ENCODE assay signal across 20 cellular contexts in genomic region chr20:63876489-63877036, GRCh38. TPM values are rescaled to one million over a fixed set of nuclear protein-coding genes. Genes with fewer than 3 reads are reported as not detected.
A peak's percentile ranks its signal among the peaks of the same experiment; 100 is the strongest.
DNase-seq lines count a peak whose midpoint lies in the region; ATAC-seq, FAIRE-seq and TF ChIP-seq lines count a peak whose summit lies in the region.
"Had no signal": no experiment of that assay in that cellular context is flagged by ENCODE, and none has a peak within 500 bp of the region (broad histone marks: within the 10 kb centered on the region; RNA-seq: fewer than 3 reads in every experiment).

No MANE protein-coding gene starts in this region.

- TF ChIP-seq POLR2A in spleen (IDR thresholded peaks at IDR 0.05) = no peak

- TF ChIP-seq CTCF in right atrium auricular region (IDR thresholded peaks at IDR 0.05) (no peak), spleen (IDR thresholded peaks at IDR 0.05 in 8 of 11, conservative IDR thresholded peaks at IDR 0.05 in 3 of 11) (no peak)

- no peak overlapping the region for H3K4me3 ChIP-seq in right cardiac atrium (ENCODE audit: low read length)
- H3K4me3 ChIP-seq in right atrium auricular region = no peak overlapping the region
- H3K4me3 ChIP-seq in spleen = no peak overlapping the region
- H3K4me3 ChIP-seq: A549, HAP-1 had no signal

- H3K9me3 Mint-ChIP-seq in dendritic cell treated with granulocyte-macrophage colony-stimulating factor and Interleukin-4, amounts not matched to agents 40 ng/mL and 50 ng/mL, for 4 days = no peaks in the 10 kb centered on the region

- no peak overlapping the region for H3K27ac ChIP-seq in right cardiac atrium (ENCODE audit: low read length)
- no peak overlapping the region for H3K27ac ChIP-seq in right atrium auricular region
- H3K27ac ChIP-seq in spleen = peak overlapping the region in 1 of 8 donors; percentile 93
- H3K27ac ChIP-seq: A549, C4-2B, HL-60 had no signal

- DNase-seq in right cardiac atrium (peak; percentile 14 to 53 (median 33)), right atrium auricular region (ENCODE audit: low spot score) (no peak), NCI-H2171 treated with DMSO at 0.1 percent for 48 hours (lab: John Stamatoyannopoulos, UW) (peak; percentile 98), spleen (peak; percentile 71), RCC 7860 (ENCODE audit: low spot score) (no peak), NCI-H82 treated with DMSO at 0.1 percent for 48 hours (lab: John Stamatoyannopoulos, UW; ENCODE audit: unreplicated experiment) (no peak)
- DNase-seq in activated T-cell treated with anti-CD3 and anti-CD28 coated beads, Interleukin-2, amount 50 U/mL, for 48 hours = no peak
- DNase-seq: DMS53, NCI-H1417, NCI-H2029, NCI-H510A, NCI-H82, SHP77 treated with DMSO at 0.1 percent for 48 hours had no signal

- H3K27ac Mint-ChIP-seq in dendritic cell treated with granulocyte-macrophage colony-stimulating factor and Interleukin-4, amounts not matched to agents 40 ng/mL and 50 ng/mL, for 4 days = peak overlapping the region; percentile 31

- no peaks in the 10 kb centered on the region for H3K27me3 Mint-ChIP-seq in dendritic cell treated with granulocyte-macrophage colony-stimulating factor and Interleukin-4, amounts not matched to agents 40 ng/mL and 50 ng/mL, for 4 days

- H3K4me1 ChIP-seq in right cardiac atrium (ENCODE audit: control insufficient read depth, insufficient read depth, low read length) (no peaks in the 10 kb centered on the region), right atrium auricular region (peaks cover 0 to 6% of the 10 kb centered on the region in 2 donors), spleen (peaks cover 0 to 76% (median 30%) of the 10 kb centered on the region in 6 donors)
- H3K4me1 ChIP-seq: A549, HAP-1 had no signal

- H3K9me3 ChIP-seq in right cardiac atrium (ENCODE audit: control insufficient read depth, low read length) (no peaks in the 10 kb centered on the region), right atrium auricular region (no peaks in the 10 kb centered on the region), spleen (no peaks in the 10 kb centered on the region)
- H3K9me3 ChIP-seq: A549, HAP-1 had no signal

- H3K36me3 ChIP-seq in right atrium auricular region = peaks cover 76% of the 10 kb centered on the region
- peaks cover 0 to 94% (median 67%) of the 10 kb centered on the region in 6 donors for H3K36me3 ChIP-seq in spleen

- H3K36me3 Mint-ChIP-seq in dendritic cell treated with granulocyte-macrophage colony-stimulating factor and Interleukin-4, amounts not matched to agents 40 ng/mL and 50 ng/mL, for 4 days (ENCODE audit: low read depth) = peaks cover 95% of the 10 kb centered on the region

- H3K4me3 Mint-ChIP-seq in dendritic cell treated with granulocyte-macrophage colony-stimulating factor and Interleukin-4, amounts not matched to agents 40 ng/mL and 50 ng/mL, for 4 days = no peak overlapping the region

- intact Hi-C loops in right cardiac atrium (cut with DNase I) (no loop called here), spleen (cut with DNase I; ENCODE audit: low total_unique reads) (no loop called here)
- intact Hi-C loops in dendritic cell treated with granulocyte-macrophage colony-stimulating factor and Interleukin-4, amounts not matched to agents 40 ng/mL and 50 ng/mL, for 4 days (cut with micrococcal nuclease) = no loop called here

- FAIRE-seq in RCC 7860 (lab: Jason Lieb, UNC) = no peak
- FAIRE-seq: A549, HTR-8/SVneo had no signal

- WGBS in right cardiac atrium = 91% methylated on average over 19 of the region's 19 CpGs
- 83 to 90% (median 85%) methylated on average over 19 of the region's 19 CpGs for WGBS in spleen, 5 donors

- peaks cover 62% of the 10 kb centered on the region for H3K4me1 Mint-ChIP-seq in dendritic cell treated with granulocyte-macrophage colony-stimulating factor and Interleukin-4, amounts not matched to agents 40 ng/mL and 50 ng/mL, for 4 days (ENCODE audit: low read depth)

- H3K27me3 ChIP-seq in right cardiac atrium (ENCODE audit: control insufficient read depth, insufficient read depth) (no peaks in the 10 kb centered on the region), right atrium auricular region (no peaks in the 10 kb centered on the region), spleen (replicated peaks in 1 of 7) (no peaks in the 10 kb centered on the region)

- no peak for ATAC-seq in right cardiac atrium
- ATAC-seq: A549, SK-N-SH treated with all-trans-retinoic acid at 6 μM for 48 hours had no signal

RNA-seq across cellular contexts. Expression of gene TPD52L2, which starts 11.5 kb away (rescaled TPM):
- total RNA-seq in right cardiac atrium = 10 to 100 TPM; 62.1 to 73.5 (median 63.6) TPM
- polyA plus RNA-seq in right cardiac atrium = 52.3 TPM
- 10 to 100 TPM; 80.6 to 84.0 TPM for total RNA-seq in right atrium auricular region
- 100 to 1,000 TPM in 1 of 7 donors, 10 to 100 TPM in 6; 66.3 to 102 (median 92.1) TPM for total RNA-seq in spleen
- 10 to 100 TPM; 60.2 to 94.6 (median 63.5) TPM for polyA plus RNA-seq in spleen

RNA-seq across cellular contexts. Expression of gene ABHD16B, which starts 15.3 kb away (rescaled TPM):
- total RNA-seq in right cardiac atrium = not detected
- polyA plus RNA-seq in right cardiac atrium = 0.54 TPM
- not detected for total RNA-seq in right atrium auricular region
- not detected for total RNA-seq in spleen
- polyA plus RNA-seq in spleen = under 1 TPM; 0.49 to 0.86 (median 0.57) TPM
- polyA plus RNA-seq: A549 had no signal

RNA-seq across cellular contexts. Expression of gene DNAJC5, which starts 18.4 kb away (rescaled TPM):
- total RNA-seq in right cardiac atrium = 10 to 100 TPM; 43.1 to 51.0 (median 49.9) TPM
- 32.2 TPM for polyA plus RNA-seq in right cardiac atrium
- total RNA-seq in right atrium auricular region = 10 to 100 TPM; 41.2 to 43.8 TPM
- 10 to 100 TPM; 47.5 to 83.1 (median 65.4) TPM for total RNA-seq in spleen
- polyA plus RNA-seq in spleen = 10 to 100 TPM; 12.7 to 32.3 (median 15.2) TPM

RNA-seq across cellular contexts. Expression of gene ZBTB46, which starts 45.5 kb away (rescaled TPM):
- 10 to 100 TPM; 14.4 to 18.1 (median 16.3) TPM for total RNA-seq in right cardiac atrium
- 6.7 TPM for polyA plus RNA-seq in right cardiac atrium
- 10 to 100 TPM; 12.2 to 17.8 TPM for total RNA-seq in right atrium auricular region
- total RNA-seq in spleen = 10 to 100 TPM; 27.6 to 76.5 (median 35.9) TPM
- 10 to 100 TPM in 1 of 3 donors, 1 to 10 TPM in 2; 3.6 to 14.7 (median 4.7) TPM for polyA plus RNA-seq in spleen

Comparison
In these comparisons a context has a peak if more than half of its experiments do, and no peak if none do; other contexts are left out.
1. DNase-seq: peak in right cardiac atrium (3 of 3), NCI-H2171 treated with DMSO at 0.1 percent for 48 hours (single experiment) and spleen (single experiment); none in right atrium auricular region (single experiment), RCC 7860 (single experiment), NCI-H82 treated with DMSO at 0.1 percent for 48 hours (single experiment) and activated T-cell treated with anti-CD3 and anti-CD28 coated beads, Interleukin-2, amount 50 U/mL, for 48 hours (0 of 2).